8 cellular contexts compared by ENCODE assay signal in the genomic region with DNA sequence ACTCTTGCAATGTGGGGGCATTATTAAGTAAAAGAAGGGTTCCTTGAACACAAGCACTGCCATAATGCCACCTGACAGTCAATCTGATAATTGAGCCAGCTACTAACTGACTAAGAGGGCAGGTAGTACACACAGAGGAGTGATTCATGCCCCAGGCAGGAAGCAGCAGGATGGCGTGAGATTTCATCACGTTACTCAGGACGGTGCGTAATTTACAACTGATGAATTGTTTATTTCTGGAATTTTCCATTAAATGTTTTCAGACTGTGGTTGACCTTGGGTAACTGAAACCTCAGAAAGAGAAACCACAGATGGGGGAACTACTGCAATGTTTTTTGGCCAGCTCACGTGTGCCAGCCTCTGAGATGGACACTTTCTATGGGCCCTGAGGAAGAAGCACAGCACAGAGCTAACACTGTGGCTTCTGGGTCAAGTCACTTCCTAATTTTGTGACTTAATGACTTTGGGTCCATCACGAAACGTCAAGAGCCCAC. TPM values are rescaled to one million over a fixed set of nuclear protein-coding genes. Genes with fewer than 3 reads are reported as not detected.
A peak's percentile ranks its signal among the peaks of the same experiment; 100 is the strongest.
DNase-seq lines count a peak whose midpoint lies in the region; ATAC-seq and TF ChIP-seq lines count a peak whose summit lies in the region.

No MANE protein-coding gene starts in this region.

- peak overlapping the region; percentile 66 for H3K27ac Mint-ChIP-seq in activated B cell treated with CpG ODN at 0.5 μM for 24 hours

- peak overlapping the region; percentile 54; the same call in 1 of the 2 replicates for H3K9ac ChIP-seq in BLaER1
- H3K9ac ChIP-seq in skeletal muscle satellite cell (ENCODE audit: low read depth, low read length): no peak overlapping the region

- H3K9me3 Mint-ChIP-seq in activated B cell treated with CpG ODN at 0.5 μM for 24 hours: no peaks in the 10 kb centered on the region

- peak overlapping the region; percentile 31; the same call in 1 of the 2 replicates for H3K4me3 ChIP-seq in BLaER1
- no peak overlapping the region for H3K4me3 ChIP-seq in HL-60 (replicated peaks; ENCODE audit: insufficient read depth, low read length)
- no peak overlapping the region for H3K4me3 ChIP-seq in skeletal muscle satellite cell (ENCODE audit: low read length)

- peaks cover 13% of the 10 kb centered on the region for H3K4me1 Mint-ChIP-seq in activated B cell treated with CpG ODN at 0.5 μM for 24 hours

- 0 out of 2 replicates have a peak, but pooled peaks cover 5% of the 10 kb centered on the region for H3K36me3 ChIP-seq in BLaER1
- H3K36me3 ChIP-seq in skeletal muscle satellite cell (ENCODE audit: insufficient read depth, low read length): no peaks in the 10 kb centered on the region

- CTCF ChIA-PET in activated B cell treated with CpG ODN at 0.5 μM for 24 hours (lab: Charles Lee): interaction anchor here (1.2 kb wide), 1 partner anchor 195 kb away, joined by 4 read pairs; no protein-coding TSS in a partner anchor

- H4K20me1 ChIP-seq in BLaER1: no peaks in the 10 kb centered on the region

- peak; percentile 93 to 97 for DNase-seq in HL-60 (ENCODE audit: low read depth in 1 of 2, low spot score in 1 of 2)
- DNase-seq in activated B cell treated with CpG ODN at 0.5 μM for 24 hours: no peak
- DNase-seq in dermis blood vessel endothelial cell: peak; percentile 91
- no peak for DNase-seq in NCI-H1930 (lab: John Stamatoyannopoulos, UW)
- DNase-seq in HUDEP-2 (lab: John Stamatoyannopoulos, UW; ENCODE audit: unreplicated experiment in 76 of 76): no peak

- TF ChIP-seq CTCF in HL-60 (IDR thresholded peaks at IDR 0.05; ENCODE audit: insufficient read depth, low read length): no peak
- no peak for TF ChIP-seq CTCF in activated B cell treated with CpG ODN at 0.5 μM for 24 hours (IDR thresholded peaks at IDR 0.05)

- H3K27me3 Mint-ChIP-seq in activated B cell treated with CpG ODN at 0.5 μM for 24 hours: no peaks in the 10 kb centered on the region

- H3K4me2 ChIP-seq in BLaER1: peak overlapping the region; percentile 62
- peak overlapping the region; percentile 20 for H3K4me2 ChIP-seq in skeletal muscle satellite cell (ENCODE audit: low read length)

- H3K27me3 ChIP-seq in BLaER1: no peaks in the 10 kb centered on the region
- no peaks in the 10 kb centered on the region for H3K27me3 ChIP-seq in HL-60 (ENCODE audit: insufficient read depth, poor library complexity, severe bottlenecking)
- H3K27me3 ChIP-seq in skeletal muscle satellite cell (ENCODE audit: control insufficient read depth, insufficient read depth, low read length): no peaks in the 10 kb centered on the region

- ATAC-seq in GM21381 (IDR thresholded peaks at IDR 0.05; ENCODE audit: unreplicated experiment) (peak; percentile 81), activated B cell treated with CpG ODN at 0.5 μM for 24 hours (ENCODE audit: low read depth) (peak; percentile 90)

- H3K36me3 Mint-ChIP-seq in activated B cell treated with CpG ODN at 0.5 μM for 24 hours (ENCODE audit: low read depth): no peaks in the 10 kb centered on the region

- H3K4me3 Mint-ChIP-seq in activated B cell treated with CpG ODN at 0.5 μM for 24 hours: peak overlapping the region; percentile 19

- POLR2A ChIA-PET in activated B cell treated with CpG ODN at 0.5 μM for 24 hours (lab: Charles Lee): interaction anchor here (1.4 kb wide), 1 partner anchor 47 kb away, joined by 6 read pairs; the partner anchor contains the start of genes C17orf67 and DGKE

- H3K27ac ChIP-seq in BLaER1 (peak overlapping the region; percentile 84), HL-60 (replicated peaks) (peak overlapping the region; percentile 48)

- intact Hi-C loops in activated B cell treated with CpG ODN at 0.5 μM for 24 hours (cut with micrococcal nuclease): no loop called here

- H3K9me3 ChIP-seq in BLaER1 (peaks cover 22% of the 10 kb centered on the region), skeletal muscle satellite cell (replicated peaks; ENCODE audit: low read length) (no peaks in the 10 kb centered on the region)

- H3K4me1 ChIP-seq in BLaER1 (peaks cover 70% of the 10 kb centered on the region), skeletal muscle satellite cell (ENCODE audit: control insufficient read depth, insufficient read depth, low read length) (peaks cover 35% of the 10 kb centered on the region)

RNA-seq across cellular contexts. Expression of gene C17orf67, which starts 46.7 kb away (rescaled TPM):
- total RNA-seq in activated B cell treated with CpG ODN at 0.5 μM for 24 hours: 3.3 and 4.0 TPM in 2 replicates
- 3.2 and 4.1 TPM in 2 replicates for total RNA-seq in dermis blood vessel endothelial cell
- 0.44 and 0.51 TPM in 2 replicates for total RNA-seq in skeletal muscle satellite cell (2012; rRNA removed)

RNA-seq across cellular contexts. Expression of gene DGKE, which starts 46.9 kb away (rescaled TPM):
- total RNA-seq in activated B cell treated with CpG ODN at 0.5 μM for 24 hours: 15.4 and 20.3 TPM in 2 replicates
- total RNA-seq in dermis blood vessel endothelial cell: 13.0 and 17.9 TPM in 2 replicates
- total RNA-seq in skeletal muscle satellite cell (2012; rRNA removed): 3.9 and 4.3 TPM in 2 replicates

Comparison
In these comparisons a context has a peak if more than half of its experiments do, and no peak if none do; other contexts are left out.
1. DNase-seq: peak in HL-60 (2 of 2) and dermis blood vessel endothelial cell (single experiment); none in activated B cell treated with CpG ODN at 0.5 μM for 24 hours (single experiment), NCI-H1930 (0 of 2) and HUDEP-2 (0 of 76).